Comparison of ENCODE assay signal across 8 cellular contexts in the genomic region with DNA sequence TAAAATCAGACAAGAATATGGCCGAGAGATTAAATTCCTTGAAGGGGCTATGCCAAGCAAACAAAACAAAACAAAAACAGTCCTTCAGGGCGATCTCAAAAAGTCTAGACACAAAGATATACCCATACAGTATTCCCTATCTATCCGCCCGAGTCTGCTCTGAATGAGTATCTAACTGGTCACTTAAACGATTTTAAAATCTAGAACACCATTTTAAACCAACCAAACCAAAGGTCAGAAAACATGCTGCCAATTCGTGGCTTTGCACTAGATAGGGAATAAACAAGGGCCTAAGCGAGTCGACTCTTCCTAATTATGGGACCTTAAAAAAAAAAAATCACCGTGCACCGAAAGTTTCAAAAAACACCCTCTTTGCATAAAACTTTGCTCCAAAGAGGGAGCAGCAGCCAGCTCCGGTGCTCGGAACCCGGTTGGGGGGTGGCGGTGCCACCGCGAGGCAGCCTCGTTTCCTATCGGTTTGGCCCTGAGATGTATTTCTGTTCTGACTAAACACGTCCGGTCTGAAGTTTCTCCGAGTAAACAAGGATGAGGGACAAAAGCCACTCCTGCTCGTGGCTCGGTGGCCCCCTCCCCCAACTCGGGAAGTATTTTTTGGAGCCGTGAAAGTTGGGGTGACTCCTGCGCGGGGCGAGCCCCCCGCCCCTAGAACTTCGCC. TPM values are rescaled to one million over a fixed set of nuclear protein-coding genes. Genes with fewer than 3 reads are reported as not detected.
DNase-seq lines count a peak whose midpoint lies in the region; ATAC-seq and TF ChIP-seq lines count a peak whose summit lies in the region.

No MANE protein-coding gene starts in this region.

- H3K27ac ChIP-seq in SU-DHL-6 (ENCODE audit: low read depth, low read length): peak overlapping the region; percentile 81
- H3K27ac ChIP-seq in right atrium auricular region: peak overlapping the region; percentile 96
- H3K27ac ChIP-seq in rectal smooth muscle tissue (ENCODE audit: low read depth, low read length): peak overlapping the region; percentile 95
- H3K27ac ChIP-seq in urinary bladder (ENCODE audit: low read depth): peak overlapping the region; percentile 99

- H3K4me1 Mint-ChIP-seq in activated naive CD8-positive, alpha-beta T cell treated with anti-CD3 and anti-CD28 coated beads, Interleukin-2, amount 50 U/mL, for 24 hours: peaks cover 50% of the 10 kb centered on the region

- H3K36me3 Mint-ChIP-seq in activated naive CD8-positive, alpha-beta T cell treated with anti-CD3 and anti-CD28 coated beads, Interleukin-2, amount 50 U/mL, for 24 hours (ENCODE audit: low read depth): peaks cover 38% of the 10 kb centered on the region

- H3K9ac ChIP-seq in SU-DHL-6 (ENCODE audit: low read length): peak overlapping the region; percentile 82
- H3K9ac ChIP-seq in rectal smooth muscle tissue (ENCODE audit: low read length): peak overlapping the region; percentile 79

- H4K20me1 ChIP-seq in SU-DHL-6 (ENCODE audit: low read depth, low read length): no peaks in the 10 kb centered on the region; the same call in 1 of the 2 replicates

- H3K4me3 ChIP-seq in SU-DHL-6 (ENCODE audit: insufficient read depth, low read length, poor library complexity, severe bottlenecking) (peak overlapping the region; percentile 69), right atrium auricular region (peak overlapping the region; percentile 66 to 71), rectal smooth muscle tissue (ENCODE audit: low read length) (peak overlapping the region; percentile 82), urinary bladder (ENCODE audit: low read depth, low read length) (peak overlapping the region; percentile 99)

- peaks cover 32% of the 10 kb centered on the region for H3K36me3 ChIP-seq in SU-DHL-6 (ENCODE audit: low read length)
- peaks cover 20% of the 10 kb centered on the region for H3K36me3 ChIP-seq in right atrium auricular region
- peaks cover 2% of the 10 kb centered on the region for H3K36me3 ChIP-seq in rectal smooth muscle tissue (ENCODE audit: control insufficient read depth, insufficient read depth, low read length)
- no peaks in the 10 kb centered on the region for H3K36me3 ChIP-seq in urinary bladder (ENCODE audit: insufficient read depth)

- TF ChIP-seq CTCF in SU-DHL-6 (IDR thresholded peaks at IDR 0.05; ENCODE audit: insufficient read depth, low read length, poor library complexity, severe bottlenecking) (no peak), right atrium auricular region (IDR thresholded peaks at IDR 0.05) (no peak)

- H3K9me3 ChIP-seq in SU-DHL-6 (ENCODE audit: insufficient read depth, low read length): no peaks in the 10 kb centered on the region
- no peaks in the 10 kb centered on the region for H3K9me3 ChIP-seq in right atrium auricular region

- H3K9me3 Mint-ChIP-seq in activated naive CD8-positive, alpha-beta T cell treated with anti-CD3 and anti-CD28 coated beads, Interleukin-2, amount 50 U/mL, for 24 hours: no peaks in the 10 kb centered on the region

- peak; percentile 34 for ATAC-seq in GM18867 (IDR thresholded peaks at IDR 0.05; ENCODE audit: unreplicated experiment)
- ATAC-seq in HG03196 (IDR thresholded peaks at IDR 0.05; ENCODE audit: unreplicated experiment): peak; percentile 43
- ATAC-seq in activated naive CD8-positive, alpha-beta T cell treated with anti-CD3 and anti-CD28 coated beads, Interleukin-2, amount 50 U/mL, for 24 hours: peak; percentile 11

- H3K27ac Mint-ChIP-seq in activated naive CD8-positive, alpha-beta T cell treated with anti-CD3 and anti-CD28 coated beads, Interleukin-2, amount 50 U/mL, for 24 hours: peak overlapping the region; percentile 97

- H3K4me2 ChIP-seq in SU-DHL-6 (ENCODE audit: low read depth, low read length, poor library complexity, severe bottlenecking): peak overlapping the region; percentile 90

- H3F3A ChIP-seq in SU-DHL-6 (ENCODE audit: insufficient read depth): peaks cover 61% of the 10 kb centered on the region

- DNase-seq in AG08396 (ENCODE audit: low spot score) (peak; percentile 49), right atrium auricular region (ENCODE audit: low spot score) (peak; percentile 71)
- peak; percentile 69 for DNase-seq in activated naive CD8-positive, alpha-beta T cell treated with anti-CD3 and anti-CD28 coated beads, Interleukin-2, amount 50 U/mL, for 24 hours

- WGBS in urinary bladder: under 1% methylated on average over 30 of the region's 30 CpGs

- peak overlapping the region; percentile 96 for H3K4me3 Mint-ChIP-seq in activated naive CD8-positive, alpha-beta T cell treated with anti-CD3 and anti-CD28 coated beads, Interleukin-2, amount 50 U/mL, for 24 hours

- H3K9me2 ChIP-seq in SU-DHL-6 (replicated peaks; ENCODE audit: insufficient read depth, low read length): no peaks in the 10 kb centered on the region

- peaks cover 2 to 32% of the 10 kb centered on the region in 2 donors for H3K4me1 ChIP-seq in right atrium auricular region
- H3K4me1 ChIP-seq in rectal smooth muscle tissue (ENCODE audit: control insufficient read depth, insufficient read depth, low read length): peaks cover 15% of the 10 kb centered on the region
- no peaks in the 10 kb centered on the region for H3K4me1 ChIP-seq in urinary bladder (ENCODE audit: insufficient read depth)

- peaks cover 49% of the 10 kb centered on the region for H3K79me2 ChIP-seq in SU-DHL-6 (ENCODE audit: insufficient read depth, low read length)

- H2AFZ ChIP-seq in SU-DHL-6 (ENCODE audit: low read depth, low read length, severe bottlenecking): no peak overlapping the region

- H3K27me3 Mint-ChIP-seq in activated naive CD8-positive, alpha-beta T cell treated with anti-CD3 and anti-CD28 coated beads, Interleukin-2, amount 50 U/mL, for 24 hours: peaks cover 5% of the 10 kb centered on the region

- H3K27me3 ChIP-seq in SU-DHL-6 (ENCODE audit: low read length) (no peaks in the 10 kb centered on the region), right atrium auricular region (no peaks in the 10 kb centered on the region), rectal smooth muscle tissue (ENCODE audit: control insufficient read depth, insufficient read depth, low read length) (no peaks in the 10 kb centered on the region)

RNA-seq across cellular contexts. Expression of a gene that starts 1.8 kb away (rescaled TPM):
- total RNA-seq in right atrium auricular region (100 to 1,000 TPM; 133 to 190 TPM), urinary bladder (415 TPM)
- polyA plus RNA-seq in urinary bladder: 470 TPM

RNA-seq across cellular contexts. Expression of a gene that starts 41.7 kb away (rescaled TPM):
- total RNA-seq in right atrium auricular region: 1 to 10 TPM in 1 of 2 donors, not detected in 1; 1.1 TPM
- total RNA-seq in urinary bladder: 0.21 TPM
- 0.20 TPM for polyA plus RNA-seq in urinary bladder

Comparison
In these comparisons a context has a peak if more than half of its experiments do, and no peak if none do; other contexts are left out.
1. Peak in every context shown above with its lines: DNase-seq, ATAC-seq, H3K4me3 ChIP-seq and H3K27ac ChIP-seq.